ENCODE assay signal across 9 cellular contexts in genomic region chr17:6279659-6280058, GRCh38.
DNase-seq lines count a peak whose midpoint lies in the region; ATAC-seq, FAIRE-seq and TF ChIP-seq lines count a peak whose summit lies in the region.
"Had no signal": no experiment of that assay in that cellular context is flagged by ENCODE, and none has a peak within 500 bp of the region (broad histone marks: within the 10 kb centered on the region; RNA-seq: fewer than 3 reads in every experiment).

No MANE protein-coding gene starts in this region.

- peak; percentile 19 for DNase-seq in activated CD8-positive, alpha-beta T cell treated with anti-CD3 and anti-CD28 coated beads for 36 hours
- no peak for DNase-seq in activated CD8-positive, alpha-beta T cell treated with anti-CD3 and anti-CD28 coated beads, Interleukin-2, amount 10 ng/mL, durations not matched to agents 7 days and 5 days
- DNase-seq in NCI-H345 treated with DMSO at 0.1 percent for 48 hours (lab: John Stamatoyannopoulos, UW; ENCODE audit: unreplicated experiment) (peak; percentile 26), H1 (ENCODE audit: low read depth in 1 of 2, low spot score in 2 of 2) (peak; percentile 49 to 74), small intestine (peak; percentile 49), MG63 (no peak)
- DNase-seq: testis had no signal

- H3K14ac ChIP-seq in H1 (ENCODE audit: insufficient read length) = no peak overlapping the region

- H3K9me3 ChIP-seq in H1 (ENCODE audit: insufficient read depth in 2 of 2, low read depth in 1 of 2, low read length in 1 of 2) (no peaks in the 10 kb centered on the region), small intestine (ENCODE audit: control insufficient read depth, low read depth) (no peaks in the 10 kb centered on the region), MG63 (no peaks in the 10 kb centered on the region)
- H3K9me3 ChIP-seq: testis had no signal

- no peak overlapping the region for H2BK5ac ChIP-seq in H1 (ENCODE audit: low read depth, low read length)

- no peak overlapping the region for H2AK5ac ChIP-seq in H1 (ENCODE audit: low read depth, low read length)

- no peak for TF ChIP-seq POLR2A in H1 (IDR thresholded peaks at IDR 0.05; ENCODE audit: control extremely low read depth in 1 of 2, low read depth in 2 of 2, low read length in 2 of 2)

- no peak overlapping the region for H3K27ac Mint-ChIP-seq in activated CD8-positive, alpha-beta T cell treated with anti-CD3 and anti-CD28 coated beads for 36 hours
- H3K27ac Mint-ChIP-seq in activated CD8-positive, alpha-beta T cell treated with anti-CD3 and anti-CD28 coated beads, Interleukin-2, amount 10 ng/mL, durations not matched to agents 7 days and 5 days = no peak overlapping the region

- H3K56ac ChIP-seq in H1 (replicated peaks; ENCODE audit: insufficient read length, low read depth, low read length) = no peak overlapping the region

- H3K4me1 Mint-ChIP-seq in activated CD8-positive, alpha-beta T cell treated with anti-CD3 and anti-CD28 coated beads for 36 hours (ENCODE audit: low read depth) = no peaks in the 10 kb centered on the region
- H3K4me1 Mint-ChIP-seq in activated CD8-positive, alpha-beta T cell treated with anti-CD3 and anti-CD28 coated beads, Interleukin-2, amount 10 ng/mL, durations not matched to agents 7 days and 5 days (ENCODE audit: low read depth) = no peaks in the 10 kb centered on the region

- H4K8ac ChIP-seq in H1 (ENCODE audit: extremely low read depth, insufficient read depth, low read length) = peak overlapping the region; percentile 39; the same call in 1 of the 2 replicates

- H3K9ac ChIP-seq in H1 (replicated peaks in 1 of 4; ENCODE audit: extremely low read depth in 1 of 4, low read depth in 3 of 4, low read length in 3 of 4) = no peak overlapping the region

- peaks cover 0 to 3% (median 0%) of the 10 kb centered on the region in 4 experiments; a peak in 2 of 7 replicates for H3K4me1 ChIP-seq in H1 (replicated peaks in 1 of 4; ENCODE audit: control insufficient read depth in 3 of 4, insufficient read depth in 4 of 4, low read length in 3 of 4)
- no peaks in the 10 kb centered on the region for H3K4me1 ChIP-seq in small intestine (ENCODE audit: control insufficient read depth in 2 of 2, insufficient read depth in 1 of 2, low read depth in 1 of 2, low read length in 1 of 2)
- H3K4me1 ChIP-seq: testis had no signal

- peak overlapping the region; percentile 60; the same call in 1 of the 2 replicates for H2BK12ac ChIP-seq in H1 (ENCODE audit: low read depth, low read length)

- no peaks in the 10 kb centered on the region for H3K9me3 Mint-ChIP-seq in activated CD8-positive, alpha-beta T cell treated with anti-CD3 and anti-CD28 coated beads for 36 hours
- no peaks in the 10 kb centered on the region for H3K9me3 Mint-ChIP-seq in activated CD8-positive, alpha-beta T cell treated with anti-CD3 and anti-CD28 coated beads, Interleukin-2, amount 10 ng/mL, durations not matched to agents 7 days and 5 days (ENCODE audit: insufficient read depth)

- H3K27ac ChIP-seq in H1 (ENCODE audit: low read depth, low read length) (no peak overlapping the region), small intestine (ENCODE audit: low read depth in 1 of 2, low read length in 1 of 2) (no peak overlapping the region)
- H3K27ac ChIP-seq: testis had no signal

- H3K23me2 ChIP-seq in H1 (ENCODE audit: low read depth, low read length) = no peaks in the 10 kb centered on the region; the same call in 1 of the 2 replicates

- H3K27me3 ChIP-seq in H1 (replicated peaks in 1 of 4; ENCODE audit: control insufficient read depth in 3 of 4, extremely low read depth in 1 of 4, insufficient read depth in 3 of 4, low read length in 3 of 4) (no peaks in the 10 kb centered on the region), small intestine (ENCODE audit: control insufficient read depth in 2 of 2, insufficient read depth in 2 of 2, low read length in 2 of 2) (no peaks in the 10 kb centered on the region), MG63 (no peaks in the 10 kb centered on the region)
- H3K27me3 ChIP-seq: testis had no signal

- no peak overlapping the region for H3K4me2 ChIP-seq in H1 (ENCODE audit: insufficient read depth in 1 of 2, low read depth in 2 of 2, low read length in 2 of 2)

- TF ChIP-seq CTCF in activated CD8-positive, alpha-beta T cell treated with anti-CD3 and anti-CD28 coated beads for 36 hours (IDR thresholded peaks at IDR 0.05) = no peak
- TF ChIP-seq CTCF in H1 (IDR thresholded peaks at IDR 0.05; ENCODE audit: control extremely low read depth in 1 of 3, insufficient read depth in 1 of 3, low read depth in 1 of 3, low read length in 3 of 3) = peak; percentile 85 to 99 (median 91)

- no peaks in the 10 kb centered on the region for H3K36me3 Mint-ChIP-seq in activated CD8-positive, alpha-beta T cell treated with anti-CD3 and anti-CD28 coated beads for 36 hours (ENCODE audit: low read depth)
- no peaks in the 10 kb centered on the region for H3K36me3 Mint-ChIP-seq in activated CD8-positive, alpha-beta T cell treated with anti-CD3 and anti-CD28 coated beads, Interleukin-2, amount 10 ng/mL, durations not matched to agents 7 days and 5 days (ENCODE audit: low read depth)

- TF ChIP-seq EP300 in H1 (IDR thresholded peaks at IDR 0.05; ENCODE audit: borderline replicate concordance in 1 of 2, low read depth in 2 of 2, low read length in 2 of 2) = no peak

- H4K20me1 ChIP-seq in H1 (replicated peaks in 1 of 2; ENCODE audit: control insufficient read depth in 1 of 2, insufficient read depth in 2 of 2, low read length in 2 of 2) = no peaks in the 10 kb centered on the region

- CTCF ChIA-PET in activated CD8-positive, alpha-beta T cell treated with anti-CD3 and anti-CD28 coated beads for 36 hours (lab: Charles Lee) = no interaction called here
- CTCF ChIA-PET in activated CD8-positive, alpha-beta T cell treated with anti-CD3 and anti-CD28 coated beads, Interleukin-2, amount 10 ng/mL, durations not matched to agents 7 days and 5 days (lab: Charles Lee) = no interaction called here
- CTCF ChIA-PET in H1 (lab: Charles Lee; ENCODE audit: partially characterized antibody) = interaction anchor here (0.9 to 1.4 kb wide), 9 partner anchors 10 to 691 kb away, joined by 3 to 7 read pairs (median 4); no protein-coding TSS in a partner anchor

- no peak for ATAC-seq in activated CD8-positive, alpha-beta T cell treated with anti-CD3 and anti-CD28 coated beads for 36 hours
- no peak for ATAC-seq in activated CD8-positive, alpha-beta T cell treated with anti-CD3 and anti-CD28 coated beads, Interleukin-2, amount 10 ng/mL, durations not matched to agents 7 days and 5 days
- no peak for ATAC-seq in GM21528 (IDR thresholded peaks at IDR 0.05; ENCODE audit: low FRiP score, unreplicated experiment)
- no peak for ATAC-seq in GM18861 (IDR thresholded peaks at IDR 0.05; ENCODE audit: unreplicated experiment)

- no peak overlapping the region for H3K4me3 Mint-ChIP-seq in activated CD8-positive, alpha-beta T cell treated with anti-CD3 and anti-CD28 coated beads for 36 hours
- no peak overlapping the region for H3K4me3 Mint-ChIP-seq in activated CD8-positive, alpha-beta T cell treated with anti-CD3 and anti-CD28 coated beads, Interleukin-2, amount 10 ng/mL, durations not matched to agents 7 days and 5 days

- H3K18ac ChIP-seq in H1 (ENCODE audit: extremely low read depth, low read length) = peak overlapping the region; percentile 83

- no peaks in the 10 kb centered on the region for H3K79me1 ChIP-seq in H1 (ENCODE audit: low read depth, low read length)

- H2BK120ac ChIP-seq in H1 (replicated peaks; ENCODE audit: low read depth, low read length) = no peak overlapping the region

- H3K27me3 Mint-ChIP-seq in activated CD8-positive, alpha-beta T cell treated with anti-CD3 and anti-CD28 coated beads for 36 hours = peaks cover 13% of the 10 kb centered on the region
- no peaks in the 10 kb centered on the region for H3K27me3 Mint-ChIP-seq in activated CD8-positive, alpha-beta T cell treated with anti-CD3 and anti-CD28 coated beads, Interleukin-2, amount 10 ng/mL, durations not matched to agents 7 days and 5 days (ENCODE audit: low read depth)

- POLR2A ChIA-PET in activated CD8-positive, alpha-beta T cell treated with anti-CD3 and anti-CD28 coated beads for 36 hours (lab: Charles Lee) = no interaction called here
- POLR2A ChIA-PET in activated CD8-positive, alpha-beta T cell treated with anti-CD3 and anti-CD28 coated beads, Interleukin-2, amount 10 ng/mL, durations not matched to agents 7 days and 5 days (lab: Charles Lee) = no interaction called here
- POLR2A ChIA-PET in H1 (lab: Charles Lee; ENCODE audit: partially characterized antibody) = no interaction called here

- H2BK20ac ChIP-seq in H1 (ENCODE audit: low read length) = 0 out of 2 replicates have a peak overlapping the region, but pooled peaks have one; percentile 61

- no peaks in the 10 kb centered on the region for H3K79me2 ChIP-seq in H1 (ENCODE audit: control insufficient read depth in 1 of 2, insufficient read depth in 2 of 2, low read length in 2 of 2)

- WGBS in H1 (ENCODE audit: extremely low coverage in 1 of 2, insufficient coverage in 1 of 2, insufficient read length in 1 of 2, insufficient replicate concordance in 2 of 2, low coverage in 1 of 2, low lambda C conversion rate in 2 of 2, missing lambda C conversion rate in 1 of 2), 2 experiments = 43% methylated on average over 7 of the region's 7 CpGs; no CpG with 5 or more reads in 1 of the 2 experiments
- 8 to 27% (median 17%) methylated on average over 7 of the region's 7 CpGs for WGBS in small intestine, 3 donors

- intact Hi-C loops in activated CD8-positive, alpha-beta T cell treated with anti-CD3 and anti-CD28 coated beads for 36 hours (cut with micrococcal nuclease) = no loop called here

- H4K91ac ChIP-seq in H1 (replicated peaks; ENCODE audit: insufficient read length, low read length) = no peak overlapping the region

- peak overlapping the region; percentile 75 for H3K4ac ChIP-seq in H1 (replicated peaks; ENCODE audit: insufficient read length, low read depth, low read length)

- H2BK15ac ChIP-seq in H1 (ENCODE audit: low read length) = 0 out of 2 replicates have a peak overlapping the region, but pooled peaks have one; percentile 65

- no peak overlapping the region for H4K5ac ChIP-seq in H1 (ENCODE audit: insufficient read length, low read depth, low read length)

- H3K23ac ChIP-seq in H1 (ENCODE audit: insufficient read length) = no peak overlapping the region

- peak overlapping the region; percentile 55; the same call in 1 of the 2 replicates for H2AFZ ChIP-seq in H1 (ENCODE audit: low read length)

- peak; percentile 92 for FAIRE-seq in H1 (lab: Jason Lieb, UNC)
- FAIRE-seq in small intestine (lab: Jason Lieb, UNC) = no peak

- peak; percentile 99 for TF ChIP-seq RAD21 in H1 (IDR thresholded peaks at IDR 0.05 in 1 of 2, conservative IDR thresholded peaks at IDR 0.05 in 1 of 2; ENCODE audit: low read depth in 2 of 2, low read length in 2 of 2)

- H3K4me3 ChIP-seq in H1 (ENCODE audit: extremely low read depth in 1 of 4, insufficient read depth in 2 of 4, low read depth in 3 of 4, low read length in 4 of 4) (no peak overlapping the region), small intestine (ENCODE audit: low read depth in 1 of 2, low read length in 2 of 2) (no peak overlapping the region), MG63 (no peak overlapping the region)
- H3K4me3 ChIP-seq: testis had no signal

- H3K36me3 ChIP-seq in H1 (ENCODE audit: control insufficient read depth in 2 of 4, insufficient read depth in 4 of 4, low read length in 3 of 4) (no peaks in the 10 kb centered on the region), small intestine (ENCODE audit: control insufficient read depth in 2 of 2, insufficient read depth in 2 of 2, low read length in 2 of 2) (no peaks in the 10 kb centered on the region), MG63 (no peaks in the 10 kb centered on the region)

Comparison
In these comparisons a context has a peak if more than half of its experiments do, and no peak if none do; other contexts are left out.
1. DNase-seq: peak in activated CD8-positive, alpha-beta T cell treated with anti-CD3 and anti-CD28 coated beads for 36 hours (single experiment), NCI-H345 treated with DMSO at 0.1 percent for 48 hours (single experiment), H1 (2 of 2) and small intestine (single experiment); none in activated CD8-positive, alpha-beta T cell treated with anti-CD3 and anti-CD28 coated beads, Interleukin-2, amount 10 ng/mL, durations not matched to agents 7 days and 5 days (single experiment) and MG63 (single experiment).